Comparison of ENCODE assay signal across 1 cellular context in genomic region chr4:158314756-158315487, GRCh38.
TF ChIP-seq lines count a peak whose summit lies in the region.

No MANE protein-coding gene starts in this region.

TF ChIP-seq in GM23338, 12 proteins besides CTCF, POLR2A, EP300 and RAD21 (continued from another document):
- TF ChIP-seq, protein P1, sequence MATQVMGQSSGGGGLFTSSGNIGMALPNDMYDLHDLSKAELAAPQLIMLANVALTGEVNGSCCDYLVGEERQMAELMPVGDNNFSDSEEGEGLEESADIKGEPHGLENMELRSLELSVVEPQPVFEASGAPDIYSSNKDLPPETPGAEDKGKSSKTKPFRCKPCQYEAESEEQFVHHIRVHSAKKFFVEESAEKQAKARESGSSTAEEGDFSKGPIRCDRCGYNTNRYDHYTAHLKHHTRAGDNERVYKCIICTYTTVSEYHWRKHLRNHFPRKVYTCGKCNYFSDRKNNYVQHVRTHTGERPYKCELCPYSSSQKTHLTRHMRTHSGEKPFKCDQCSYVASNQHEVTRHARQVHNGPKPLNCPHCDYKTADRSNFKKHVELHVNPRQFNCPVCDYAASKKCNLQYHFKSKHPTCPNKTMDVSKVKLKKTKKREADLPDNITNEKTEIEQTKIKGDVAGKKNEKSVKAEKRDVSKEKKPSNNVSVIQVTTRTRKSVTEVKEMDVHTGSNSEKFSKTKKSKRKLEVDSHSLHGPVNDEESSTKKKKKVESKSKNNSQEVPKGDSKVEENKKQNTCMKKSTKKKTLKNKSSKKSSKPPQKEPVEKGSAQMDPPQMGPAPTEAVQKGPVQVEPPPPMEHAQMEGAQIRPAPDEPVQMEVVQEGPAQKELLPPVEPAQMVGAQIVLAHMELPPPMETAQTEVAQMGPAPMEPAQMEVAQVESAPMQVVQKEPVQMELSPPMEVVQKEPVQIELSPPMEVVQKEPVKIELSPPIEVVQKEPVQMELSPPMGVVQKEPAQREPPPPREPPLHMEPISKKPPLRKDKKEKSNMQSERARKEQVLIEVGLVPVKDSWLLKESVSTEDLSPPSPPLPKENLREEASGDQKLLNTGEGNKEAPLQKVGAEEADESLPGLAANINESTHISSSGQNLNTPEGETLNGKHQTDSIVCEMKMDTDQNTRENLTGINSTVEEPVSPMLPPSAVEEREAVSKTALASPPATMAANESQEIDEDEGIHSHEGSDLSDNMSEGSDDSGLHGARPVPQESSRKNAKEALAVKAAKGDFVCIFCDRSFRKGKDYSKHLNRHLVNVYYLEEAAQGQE (IDR thresholded peaks at IDR 0.05; ENCODE audit: unreplicated experiment), result no peak
